In genomic region chr17:50361561-50362480, GRCh38 we compare ENCODE assay signal across 8 cellular contexts. TPM values are rescaled to one million over a fixed set of nuclear protein-coding genes. Genes with fewer than 3 reads are reported as not detected.
DNase-seq lines count a peak whose midpoint lies in the region; FAIRE-seq and TF ChIP-seq lines count a peak whose summit lies in the region.

No MANE protein-coding gene starts in this region.

- H3K36me3 ChIP-seq in CD8-positive, alpha-beta memory T cell (ENCODE audit: insufficient read depth, low read length): peaks cover 16% of the 10 kb centered on the region

- H3K27me3 Mint-ChIP-seq in CD8-positive, alpha-beta memory T cell: no peaks in the 10 kb centered on the region

- H3K4me1 Mint-ChIP-seq in CD8-positive, alpha-beta memory T cell: peaks cover 9 to 15% (median 12%) of the 10 kb centered on the region in 3 donors

- H3K9me3 ChIP-seq in CD8-positive, alpha-beta memory T cell (ENCODE audit: low read length): no peaks in the 10 kb centered on the region

- CTCF ChIA-PET in CD8-positive, alpha-beta memory T cell (lab: Charles Lee): interaction anchor here (0.9 to 4.1 kb wide), 18 partner anchors 9 to 144 kb away, joined by 3 to 57 read pairs (median 6); partner anchors contain the start of genes EME1, LRRC59, MRPL27 and RSAD1

- H3K27ac ChIP-seq in CD8-positive, alpha-beta memory T cell (ENCODE audit: low read depth, low read length): no peak overlapping the region

- H3K9me3 Mint-ChIP-seq in CD8-positive, alpha-beta memory T cell: no peaks in the 10 kb centered on the region

- H3K36me3 Mint-ChIP-seq in CD8-positive, alpha-beta memory T cell: peaks cover 0 to 51% (median 0%) of the 10 kb centered on the region in 3 donors

- no peak overlapping the region for H3K4me3 ChIP-seq in CD8-positive, alpha-beta memory T cell (ENCODE audit: low read length)

- peak overlapping the region in 4 of 7 donors; percentile 9 to 48 (median 20) for H3K4me3 Mint-ChIP-seq in CD8-positive, alpha-beta memory T cell

- H3K4me1 ChIP-seq in CD8-positive, alpha-beta memory T cell (ENCODE audit: insufficient read depth, low read length): peaks cover 5% of the 10 kb centered on the region

- TF ChIP-seq POLR2A in H54 (IDR thresholded peaks at IDR 0.05; ENCODE audit: low read depth, low read length): no peak

- POLR2A ChIA-PET in CD8-positive, alpha-beta memory T cell (lab: Charles Lee): interaction anchor here (0.8 to 1.5 kb wide), 5 partner anchors 9 to 35 kb away, joined by 3 to 12 read pairs (median 5); partner anchors contain the start of genes EME1, LRRC59 and XYLT2

- peak; percentile 11 for FAIRE-seq in H54 (lab: Jason Lieb, UNC)

- peak; percentile 31 to 74 (median 51) for DNase-seq in CD8-positive, alpha-beta memory T cell
- DNase-seq in H54 (ENCODE audit: insufficient read length, low spot score) (peak; percentile 83), NCI-H510A treated with DMSO at 0.1 percent for 48 hours (lab: John Stamatoyannopoulos, UW) (peak; percentile 57), medulla oblongata (ENCODE audit: extremely low spot score) (peak; percentile 77), NCI-H1048 (lab: John Stamatoyannopoulos, UW) (no peak)
- DNase-seq in activated CD4-positive, alpha-beta T cell treated with anti-CD3 and anti-CD28 coated beads for 48 hours: peak; percentile 67
- peak; percentile 41 for DNase-seq in effector CD4-positive, alpha-beta T cell
- peak; percentile 12 to 17 for DNase-seq in stimulated activated CD8-positive, alpha-beta memory T cell treated with anti-CD3 and anti-CD28 coated beads, Interleukin-15, amount 100 ng/mL, for 4 hours (ENCODE audit: low read depth in 2 of 2)

- peak overlapping the region; percentile 3 to 95 (median 66) for H3K27ac Mint-ChIP-seq in CD8-positive, alpha-beta memory T cell

- H3K27me3 ChIP-seq in CD8-positive, alpha-beta memory T cell (ENCODE audit: insufficient read depth, low read length, poor library complexity, severe bottlenecking): no peaks in the 10 kb centered on the region

RNA-seq across cellular contexts. Expression of gene MRPL27, which starts 11.2 kb away (rescaled TPM):
- 10 to 100 TPM; 87.2 to 88.8 TPM for total RNA-seq in CD8-positive, alpha-beta memory T cell
- 49.2 TPM for polyA plus RNA-seq in CD8-positive, alpha-beta memory T cell

RNA-seq across cellular contexts. Expression of gene EME1, which starts 11.2 kb away (rescaled TPM):
- 10 to 100 TPM; 23.6 to 24.8 TPM for total RNA-seq in CD8-positive, alpha-beta memory T cell
- polyA plus RNA-seq in CD8-positive, alpha-beta memory T cell: 0.43 TPM

RNA-seq across cellular contexts. Expression of gene XYLT2, which starts 15.9 kb away (rescaled TPM):
- 10 to 100 TPM; 31.8 to 32.6 TPM for total RNA-seq in CD8-positive, alpha-beta memory T cell
- polyA plus RNA-seq in CD8-positive, alpha-beta memory T cell: 17.8 TPM

RNA-seq across cellular contexts. Expression of gene LRRC59, which starts 35.5 kb away (rescaled TPM):
- 100 to 1,000 TPM; 122 to 127 TPM for total RNA-seq in CD8-positive, alpha-beta memory T cell
- polyA plus RNA-seq in CD8-positive, alpha-beta memory T cell: 22.9 TPM
